ENCODE assay signal across 21 cellular contexts in the genomic region with DNA sequence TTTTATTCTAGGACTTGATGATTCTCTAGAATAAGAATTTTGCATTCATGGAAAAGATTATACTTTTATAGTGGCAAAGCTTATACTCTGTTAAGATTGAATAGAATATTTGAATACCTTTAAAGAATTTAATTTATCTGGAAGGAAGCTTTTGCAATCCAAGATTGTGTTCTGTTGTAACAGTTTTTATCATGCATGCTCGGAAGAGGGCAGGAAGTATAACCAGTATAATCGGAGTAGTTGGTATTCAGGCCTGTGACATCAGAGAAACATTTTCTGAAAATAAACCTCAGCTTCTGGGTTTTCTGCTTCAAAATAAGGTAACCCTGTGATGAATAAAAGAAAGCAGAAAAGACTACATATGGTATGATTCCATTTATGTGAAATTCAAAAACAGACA.
"Had no signal": no experiment of that assay in that cellular context is flagged by ENCODE, and none has a peak within 500 bp of the region (broad histone marks: within the 10 kb centered on the region; RNA-seq: fewer than 3 reads in every experiment).

No MANE protein-coding gene starts in this region.

- H3K4me1 Mint-ChIP-seq: activated naive CD4-positive, alpha-beta T cell treated with anti-CD3 and anti-CD28 coated beads, Interleukin-2, amount 10 ng/mL, durations not matched to agents 7 days and 5 days; activated naive CD8-positive, alpha-beta T cell treated with anti-CD3 and anti-CD28 coated beads, Interleukin-2, amount 50 U/mL, for 24 hours; central memory CD8-positive, alpha-beta T cell had no signal

- H3K9me3 Mint-ChIP-seq: activated naive CD4-positive, alpha-beta T cell treated with anti-CD3 and anti-CD28 coated beads, Interleukin-2, amount 10 ng/mL, durations not matched to agents 7 days and 5 days; activated naive CD8-positive, alpha-beta T cell treated with anti-CD3 and anti-CD28 coated beads, Interleukin-2, amount 50 U/mL, for 24 hours; brain; central memory CD8-positive, alpha-beta T cell; effector memory CD8-positive, alpha-beta T cell; natural killer cell; stimulated activated naive CD8-positive, alpha-beta T cell treated with anti-CD3 and anti-CD28 coated beads, Interleukin-15, Interleukin-2, amounts not matched to agents 100 ng/mL and 50 ng/mL, for 24 hours had no signal

- H3K4me1 ChIP-seq: esophagus squamous epithelium had no signal

- H3K27ac Mint-ChIP-seq: activated naive CD4-positive, alpha-beta T cell treated with anti-CD3 and anti-CD28 coated beads, Interleukin-2, amount 10 ng/mL, durations not matched to agents 7 days and 5 days; activated naive CD8-positive, alpha-beta T cell treated with anti-CD3 and anti-CD28 coated beads, Interleukin-2, amount 50 U/mL, for 24 hours; brain; effector memory CD8-positive, alpha-beta T cell; natural killer cell; stimulated activated naive CD8-positive, alpha-beta T cell treated with anti-CD3 and anti-CD28 coated beads, Interleukin-15, Interleukin-2, amounts not matched to agents 100 ng/mL and 50 ng/mL, for 24 hours; WTC11 had no signal

- H3K36me3 Mint-ChIP-seq: activated naive CD4-positive, alpha-beta T cell treated with anti-CD3 and anti-CD28 coated beads, Interleukin-2, amount 10 ng/mL, durations not matched to agents 7 days and 5 days; natural killer cell; WTC11 had no signal

- H3K4me3 Mint-ChIP-seq: activated naive CD4-positive, alpha-beta T cell treated with anti-CD3 and anti-CD28 coated beads, Interleukin-2, amount 10 ng/mL, durations not matched to agents 7 days and 5 days; activated naive CD8-positive, alpha-beta T cell treated with anti-CD3 and anti-CD28 coated beads, Interleukin-2, amount 50 U/mL, for 24 hours; brain; central memory CD8-positive, alpha-beta T cell; effector memory CD8-positive, alpha-beta T cell; natural killer cell; stimulated activated naive CD8-positive, alpha-beta T cell treated with anti-CD3 and anti-CD28 coated beads, Interleukin-15, Interleukin-2, amounts not matched to agents 100 ng/mL and 50 ng/mL, for 24 hours; WTC11 had no signal

- H3K4me3 ChIP-seq: dorsolateral prefrontal cortex, esophagus squamous epithelium, left lung, pancreas, psoas muscle, right atrium auricular region, tibial artery had no signal

- ATAC-seq: activated naive CD8-positive, alpha-beta T cell treated with anti-CD3 and anti-CD28 coated beads, Interleukin-2, amount 50 U/mL, for 24 hours; effector memory CD8-positive, alpha-beta T cell; left lung; natural killer cell; psoas muscle; WTC11 had no signal

- H3K27me3 Mint-ChIP-seq: activated naive CD4-positive, alpha-beta T cell treated with anti-CD3 and anti-CD28 coated beads, Interleukin-2, amount 10 ng/mL, durations not matched to agents 7 days and 5 days; activated naive CD8-positive, alpha-beta T cell treated with anti-CD3 and anti-CD28 coated beads, Interleukin-2, amount 50 U/mL, for 24 hours; brain; central memory CD8-positive, alpha-beta T cell; effector memory CD8-positive, alpha-beta T cell; stimulated activated naive CD8-positive, alpha-beta T cell treated with anti-CD3 and anti-CD28 coated beads, Interleukin-15, Interleukin-2, amounts not matched to agents 100 ng/mL and 50 ng/mL, for 24 hours had no signal

- H3K9me3 ChIP-seq: esophagus squamous epithelium, left lung, pancreas, psoas muscle, right atrium auricular region, tibial artery had no signal

- H3K27me3 ChIP-seq: dorsolateral prefrontal cortex, esophagus squamous epithelium, left lung, pancreas, right atrium auricular region, tibial artery had no signal

- H3K27ac ChIP-seq: esophagus squamous epithelium, psoas muscle, right atrium auricular region, tibial artery had no signal

- DNase-seq: activated CD8-positive, alpha-beta memory T cell treated with anti-CD3 and anti-CD28 coated beads for 24 hours; activated effector memory CD4-positive, alpha-beta T cell treated with Interleukin-2 at 50 U/mL for 16 hours; activated naive CD4-positive, alpha-beta T cell treated with anti-CD3 and anti-CD28 coated beads, Interleukin-2, amount 10 ng/mL, durations not matched to agents 7 days and 5 days; activated naive CD8-positive, alpha-beta T cell treated with anti-CD3 and anti-CD28 coated beads, Interleukin-2, amount 50 U/mL, for 24 hours; activated T-cell treated with anti-CD3 and anti-CD28 coated beads, Interleukin-2, amount 50 U/mL, for 48 hours; aorta; dorsolateral prefrontal cortex; effector memory CD8-positive, alpha-beta T cell; esophagus squamous epithelium; left lung; natural killer cell; pancreas; psoas muscle; stimulated activated CD4-positive, alpha-beta T cell treated with anti-CD3 and anti-CD28 coated beads, Interleukin-12 subunit alpha, Interleukin-12 subunit beta, amount 100 ng/mL, for 4 hours; T-helper 9 cell; tibial artery had no signal
